10 cellular contexts compared by ENCODE assay signal in the genomic region with DNA sequence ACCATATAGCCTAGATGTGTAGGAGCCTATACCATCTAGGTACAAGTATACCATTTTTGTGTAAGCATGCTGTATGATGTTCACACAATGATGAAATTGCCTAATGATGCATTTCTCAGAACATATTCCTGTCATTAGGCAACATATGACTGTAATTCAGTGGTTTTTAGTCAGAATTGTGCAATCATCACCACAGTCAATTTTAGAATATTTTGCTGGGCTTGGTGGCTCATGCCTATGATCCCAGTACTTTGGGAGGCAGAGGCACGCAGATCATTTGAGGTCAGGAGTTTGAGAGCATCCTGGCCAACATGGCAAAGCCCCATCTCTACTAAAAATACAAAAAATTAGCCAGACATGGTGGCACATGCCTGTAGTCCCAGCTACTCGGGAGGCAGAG. TPM values are rescaled to one million over a fixed set of nuclear protein-coding genes. Genes with fewer than 3 reads are reported as not detected.
DNase-seq lines count a peak whose midpoint lies in the region; ATAC-seq and TF ChIP-seq lines count a peak whose summit lies in the region.
"Not testable (repeated sequence)": the region's sequence is repeated elsewhere in the genome, so short reads cannot be mapped to it uniquely, and the experiment has no call there.
"Had no signal": no experiment of that assay in that cellular context is flagged by ENCODE, and none has a peak within 500 bp of the region (broad histone marks: within the 10 kb centered on the region; RNA-seq: fewer than 3 reads in every experiment).

No MANE protein-coding gene starts in this region.

- H3K36me3 Mint-ChIP-seq in CD14-positive monocyte: peaks cover 13 to 31% of the 10 kb centered on the region in 2 donors
- H3K36me3 Mint-ChIP-seq in activated T-helper 17 cell treated with anti-CD3 and anti-CD28 coated beads, Interleukin-2, amount 50 U/mL, for 72 hours (ENCODE audit: low read depth): peaks cover 47% of the 10 kb centered on the region
- not testable (repeated sequence) for H3K36me3 Mint-ChIP-seq in dendritic cell treated with granulocyte-macrophage colony-stimulating factor and Interleukin-4, amounts not matched to agents 40 ng/mL and 50 ng/mL, for 4 days (ENCODE audit: low read depth)

- not testable (repeated sequence) for H3K4me3 ChIP-seq in HL-60 (replicated peaks; ENCODE audit: insufficient read depth, low read length); right atrium auricular region; osteoblast (ENCODE audit: insufficient read depth, low read length); subcutaneous abdominal adipose tissue (ENCODE audit: low read depth in 1 of 5, low read length in 5 of 5)

- peak; percentile 97 for ATAC-seq in activated T-helper 17 cell treated with anti-CD3 and anti-CD28 coated beads, Interleukin-2, amount 50 U/mL, for 72 hours (replicated peaks)

- not testable (repeated sequence) for TF ChIP-seq CTCF in CD14-positive monocyte (IDR thresholded peaks at IDR 0.05); HL-60 (IDR thresholded peaks at IDR 0.05; ENCODE audit: insufficient read depth, low read length); right atrium auricular region (IDR thresholded peaks at IDR 0.05); osteoblast (IDR thresholded peaks at IDR 0.05; ENCODE audit: extremely low read depth, low read depth, low read length)

- not testable (repeated sequence) for H2AFZ ChIP-seq in osteoblast (ENCODE audit: low read length)

- peaks cover 60% of the 10 kb centered on the region for H3K4me1 Mint-ChIP-seq in CD14-positive monocyte
- peaks cover 17% of the 10 kb centered on the region for H3K4me1 Mint-ChIP-seq in activated T-helper 17 cell treated with anti-CD3 and anti-CD28 coated beads, Interleukin-2, amount 50 U/mL, for 72 hours
- peaks cover 50% of the 10 kb centered on the region for H3K4me1 Mint-ChIP-seq in dendritic cell treated with granulocyte-macrophage colony-stimulating factor and Interleukin-4, amounts not matched to agents 40 ng/mL and 50 ng/mL, for 4 days (ENCODE audit: low read depth)

- H3K27me3 ChIP-seq in HL-60 (ENCODE audit: insufficient read depth, poor library complexity, severe bottlenecking); right atrium auricular region; osteoblast (ENCODE audit: insufficient read depth, low read length); subcutaneous abdominal adipose tissue (ENCODE audit: control insufficient read depth in 5 of 5, insufficient read depth in 4 of 5, low read length in 5 of 5): not testable (repeated sequence)

- peak overlapping the region; percentile 0 for H3K4me2 ChIP-seq in osteoblast (ENCODE audit: insufficient read depth, low read length)

- H3K9me3 Mint-ChIP-seq in CD14-positive monocyte; activated T-helper 17 cell treated with anti-CD3 and anti-CD28 coated beads, Interleukin-2, amount 50 U/mL, for 72 hours; dendritic cell treated with granulocyte-macrophage colony-stimulating factor and Interleukin-4, amounts not matched to agents 40 ng/mL and 50 ng/mL, for 4 days: not testable (repeated sequence)

- peak; percentile 64 for DNase-seq in CD14-positive monocyte (ENCODE audit: low spot score)
- DNase-seq in HL-60 (ENCODE audit: low read depth in 1 of 2, low spot score in 1 of 2): peak; percentile 70 to 91
- DNase-seq in RKO (ENCODE audit: low spot score): peak; percentile 42
- peak; percentile 64 for DNase-seq in right atrium auricular region (ENCODE audit: low spot score)
- DNase-seq in osteoblast (ENCODE audit: insufficient read length, low spot score, missing footprints): not testable (repeated sequence)

- not testable (repeated sequence) for H3K9me3 ChIP-seq in right atrium auricular region; osteoblast (ENCODE audit: low read depth, low read length); subcutaneous abdominal adipose tissue (ENCODE audit: control insufficient read depth in 5 of 5, low read length in 5 of 5)

- H3K27ac ChIP-seq in HL-60 (replicated peaks): not testable (repeated sequence)
- H3K27ac ChIP-seq in right atrium auricular region: peak overlapping the region in 1 of 2 donors; percentile 11
- peak overlapping the region; percentile 75 for H3K27ac ChIP-seq in osteoblast (ENCODE audit: low read depth, low read length)
- H3K27ac ChIP-seq in subcutaneous abdominal adipose tissue (ENCODE audit: low read depth, low read length): peak overlapping the region; percentile 65

- H4K20me1 ChIP-seq in osteoblast (ENCODE audit: insufficient read depth, low read length): peaks cover 48% of the 10 kb centered on the region

- H3K79me2 ChIP-seq in osteoblast (ENCODE audit: insufficient read depth, low read length): peaks cover 91% of the 10 kb centered on the region

- intact Hi-C loops in CD14-positive monocyte (cut with micrococcal nuclease); dendritic cell treated with granulocyte-macrophage colony-stimulating factor and Interleukin-4, amounts not matched to agents 40 ng/mL and 50 ng/mL, for 4 days (cut with micrococcal nuclease): not testable (repeated sequence)

- not testable (repeated sequence) for H3K27me3 Mint-ChIP-seq in CD14-positive monocyte (ENCODE audit: low read depth in 3 of 3); activated T-helper 17 cell treated with anti-CD3 and anti-CD28 coated beads, Interleukin-2, amount 50 U/mL, for 72 hours; dendritic cell treated with granulocyte-macrophage colony-stimulating factor and Interleukin-4, amounts not matched to agents 40 ng/mL and 50 ng/mL, for 4 days

- not testable (repeated sequence) for H3K36me3 ChIP-seq in right atrium auricular region; osteoblast (ENCODE audit: insufficient read depth, low read length); subcutaneous abdominal adipose tissue (ENCODE audit: control insufficient read depth in 5 of 5, insufficient read depth in 5 of 5, low read length in 5 of 5)

- H3K4me3 Mint-ChIP-seq in CD14-positive monocyte: peak overlapping the region; percentile 64 to 86
- H3K4me3 Mint-ChIP-seq in activated T-helper 17 cell treated with anti-CD3 and anti-CD28 coated beads, Interleukin-2, amount 50 U/mL, for 72 hours: peak overlapping the region; percentile 67
- peak overlapping the region; percentile 32 for H3K4me3 Mint-ChIP-seq in dendritic cell treated with granulocyte-macrophage colony-stimulating factor and Interleukin-4, amounts not matched to agents 40 ng/mL and 50 ng/mL, for 4 days

- peak overlapping the region; percentile 95 to 99 (median 97) for H3K27ac Mint-ChIP-seq in CD14-positive monocyte
- peak overlapping the region; percentile 81 for H3K27ac Mint-ChIP-seq in activated T-helper 17 cell treated with anti-CD3 and anti-CD28 coated beads, Interleukin-2, amount 50 U/mL, for 72 hours
- H3K27ac Mint-ChIP-seq in dendritic cell treated with granulocyte-macrophage colony-stimulating factor and Interleukin-4, amounts not matched to agents 40 ng/mL and 50 ng/mL, for 4 days: peak overlapping the region; percentile 82

- H3K4me1 ChIP-seq in right atrium auricular region (peaks cover 0 to 22% of the 10 kb centered on the region in 2 donors), osteoblast (ENCODE audit: insufficient read depth, low read length) (peaks cover 38% of the 10 kb centered on the region), subcutaneous abdominal adipose tissue (ENCODE audit: control insufficient read depth in 5 of 5, insufficient read depth in 5 of 5, low read length in 5 of 5) (peaks cover 3 to 20% (median 18%) of the 10 kb centered on the region in 5 donors)

- peak overlapping the region in 1 of 5 donors; percentile 38 for H3K9ac ChIP-seq in subcutaneous abdominal adipose tissue (ENCODE audit: low read length in 5 of 5)

RNA-seq across cellular contexts. Expression of gene UBE2R2, which starts 19.3 kb away (rescaled TPM):
- 10 to 100 TPM; 30.5 to 37.2 TPM for polyA plus RNA-seq in CD14-positive monocyte
- 10 to 100 TPM; 39.3 to 61.4 TPM for total RNA-seq in activated T-helper 17 cell treated with anti-CD3 and anti-CD28 coated beads, Interleukin-2, amount 50 U/mL, for 72 hours
- total RNA-seq in right atrium auricular region: 10 to 100 TPM; 26.6 to 29.0 TPM
- 21.4 and 22.4 TPM in 2 replicates for total RNA-seq in osteoblast

RNA-seq across cellular contexts. Expression of gene PRSS3, which starts 40.9 kb away (rescaled TPM):
- polyA plus RNA-seq in CD14-positive monocyte: not detected
- not detected for total RNA-seq in activated T-helper 17 cell treated with anti-CD3 and anti-CD28 coated beads, Interleukin-2, amount 50 U/mL, for 72 hours
- total RNA-seq in right atrium auricular region (1 to 10 TPM in 1 of 2 donors, not detected in 1; 3.5 TPM), osteoblast (2.2 and 3.5 TPM in 2 replicates)
- total RNA-seq: G401, mesothelial cell of epicardium had no signal
